10 cellular contexts compared by ENCODE assay signal in the genomic region with DNA sequence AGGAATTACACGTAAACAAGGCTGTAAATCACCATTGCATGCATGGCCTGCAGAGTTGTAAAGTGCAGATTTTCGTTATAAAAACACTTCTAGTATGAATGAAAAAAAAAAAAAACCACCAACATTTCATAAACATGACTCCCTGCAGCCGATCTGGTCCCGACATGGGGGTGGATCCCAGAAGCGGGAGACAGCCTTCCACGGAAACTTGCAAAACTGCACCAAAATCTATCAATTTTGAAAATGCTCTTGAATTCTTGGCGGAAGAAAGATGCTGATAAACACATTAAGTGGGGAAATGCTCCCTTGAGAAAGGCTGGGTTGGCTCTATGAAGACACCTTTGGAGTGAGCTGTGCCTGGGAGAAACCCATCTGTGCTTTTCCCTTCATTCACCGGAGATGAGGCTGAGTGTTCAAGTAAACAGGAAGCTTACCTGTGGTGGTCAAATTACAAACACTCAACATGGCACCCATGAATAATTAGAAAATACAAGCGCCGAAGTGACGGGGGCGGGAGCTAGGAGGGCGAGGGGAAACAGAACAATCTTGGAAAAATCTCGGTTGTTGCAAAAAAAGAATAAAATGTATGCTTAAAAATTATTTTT. TPM values are rescaled to one million over a fixed set of nuclear protein-coding genes. Genes with fewer than 3 reads are reported as not detected.
DNase-seq lines count a peak whose midpoint lies in the region; ATAC-seq, FAIRE-seq and TF ChIP-seq lines count a peak whose summit lies in the region.
"Had no signal": no experiment of that assay in that cellular context is flagged by ENCODE, and none has a peak within 500 bp of the region (broad histone marks: within the 10 kb centered on the region; RNA-seq: fewer than 3 reads in every experiment).

No MANE protein-coding gene starts in this region.

- H2BK120ac ChIP-seq in mesendoderm (ENCODE audit: low read depth, low read length), result no peak overlapping the region

- no CpG with 5 or more reads among the region's 14 CpGs for WGBS in mesendoderm (ENCODE audit: extremely low coverage, insufficient coverage, low lambda C conversion rate)
- WGBS in small intestine, 3 donors, result 59 to 66% (median 63%) methylated on average over 14 of the region's 14 CpGs

- DNase-seq in HFF-Myc (ENCODE audit: extremely low read depth, low read depth) (no peak), adipocyte (ENCODE audit: low read depth) (no peak), mesendoderm (peak; percentile 73), small intestine (no peak), C1 segment of cervical spinal cord (lab: John Stamatoyannopoulos, UW) (no peak)
- DNase-seq: GDM1 had no signal

- H3K9me3 ChIP-seq in BLaER1 treated with 17β-estradiol and CSF1 and Interleukin-3, amounts not matched to agents 10 nM and 100 nM (replicated peaks in 1 of 11), result peaks cover 0 to 11% (median 0%) of the 10 kb centered on the region in 11 experiments; a peak in 4 of 22 replicates
- no peaks in the 10 kb centered on the region for H3K9me3 ChIP-seq in adipocyte (ENCODE audit: control insufficient read depth, low read length)
- H3K9me3 ChIP-seq in small intestine (ENCODE audit: control insufficient read depth, low read depth), result no peaks in the 10 kb centered on the region

- H2BK15ac ChIP-seq in mesendoderm (replicated peaks; ENCODE audit: low read depth), result no peak overlapping the region

- no peak overlapping the region for H3K18ac ChIP-seq in mesendoderm (ENCODE audit: low read length)

- no peak for FAIRE-seq in small intestine (lab: Jason Lieb, UNC)

- peak overlapping the region in 6 of 10 experiments; percentile 30 to 61 (median 44); a peak in 8 of 20 replicates for H3K4me3 ChIP-seq in BLaER1 treated with 17β-estradiol and CSF1 and Interleukin-3, amounts not matched to agents 10 nM and 100 nM
- peak overlapping the region; percentile 31; the same call in 1 of the 2 replicates for H3K4me3 ChIP-seq in HFF-Myc (replicated peaks; ENCODE audit: low read depth, low read length)
- peak overlapping the region; percentile 51 for H3K4me3 ChIP-seq in adipocyte (ENCODE audit: low read length)
- peak overlapping the region; percentile 23 for H3K4me3 ChIP-seq in mesendoderm (ENCODE audit: low read length)
- H3K4me3 ChIP-seq in small intestine (ENCODE audit: low read depth in 1 of 2, low read length in 2 of 2), result no peak overlapping the region

- H3K4ac ChIP-seq in mesendoderm (ENCODE audit: low read depth, low read length), result no peak overlapping the region

- H4K8ac ChIP-seq in mesendoderm (ENCODE audit: low read depth, low read length), result no peak overlapping the region

- H3K79me1 ChIP-seq in mesendoderm (ENCODE audit: low read length), result no peaks in the 10 kb centered on the region

- peaks cover 47 to 71% (median 58%) of the 10 kb centered on the region in 11 experiments for H3K27me3 ChIP-seq in BLaER1 treated with 17β-estradiol and CSF1 and Interleukin-3, amounts not matched to agents 10 nM and 100 nM
- H3K27me3 ChIP-seq in adipocyte (replicated peaks; ENCODE audit: control insufficient read depth, insufficient read depth, low read length), result peaks cover 31% of the 10 kb centered on the region
- peaks cover 1% of the 10 kb centered on the region for H3K27me3 ChIP-seq in mesendoderm (ENCODE audit: insufficient read depth, low read length, poor library complexity)
- peaks cover 3 to 27% of the 10 kb centered on the region in 2 donors for H3K27me3 ChIP-seq in small intestine (ENCODE audit: control insufficient read depth in 2 of 2, insufficient read depth in 2 of 2, low read length in 2 of 2)

- H3K36me3 ChIP-seq in BLaER1 treated with 17β-estradiol and CSF1 and Interleukin-3, amounts not matched to agents 10 nM and 100 nM, result peaks cover 0 to 7% (median 0%) of the 10 kb centered on the region in 11 experiments; a peak in 2 of 22 replicates
- peaks cover 6% of the 10 kb centered on the region for H3K36me3 ChIP-seq in adipocyte (ENCODE audit: control insufficient read depth, insufficient read depth, low read length, severe bottlenecking)
- no peaks in the 10 kb centered on the region for H3K36me3 ChIP-seq in mesendoderm (ENCODE audit: control insufficient read depth, insufficient read depth, low read length)
- no peaks in the 10 kb centered on the region for H3K36me3 ChIP-seq in small intestine (ENCODE audit: control insufficient read depth in 2 of 2, insufficient read depth in 2 of 2, low read length in 2 of 2)

- H3K4me1 ChIP-seq in BLaER1 treated with 17β-estradiol and CSF1 and Interleukin-3, amounts not matched to agents 10 nM and 100 nM, result peaks cover 0 to 11% (median 4%) of the 10 kb centered on the region in 10 experiments; a peak in 11 of 20 replicates
- H3K4me1 ChIP-seq in adipocyte (ENCODE audit: control insufficient read depth, insufficient read depth, low read length) (peaks cover 4% of the 10 kb centered on the region), mesendoderm (ENCODE audit: control insufficient read depth, low read depth, low read length) (no peaks in the 10 kb centered on the region), small intestine (ENCODE audit: control insufficient read depth in 2 of 2, insufficient read depth in 1 of 2, low read depth in 1 of 2, low read length in 1 of 2) (no peaks in the 10 kb centered on the region)

- H4K5ac ChIP-seq in mesendoderm (ENCODE audit: low read length), result no peak overlapping the region

- peaks cover 0 to 12% (median 0%) of the 10 kb centered on the region in 11 experiments; a peak in 3 of 22 replicates for H4K20me1 ChIP-seq in BLaER1 treated with 17β-estradiol and CSF1 and Interleukin-3, amounts not matched to agents 10 nM and 100 nM

- no peaks in the 10 kb centered on the region for H3K79me2 ChIP-seq in mesendoderm (ENCODE audit: control insufficient read depth, insufficient read depth, low read length)

- no peak overlapping the region for H3K23ac ChIP-seq in mesendoderm (ENCODE audit: low read length)

- no peak overlapping the region for H2AK5ac ChIP-seq in mesendoderm (ENCODE audit: low read length)

- H3K4me2 ChIP-seq in BLaER1 treated with 17β-estradiol and CSF1 and Interleukin-3, amounts not matched to agents 10 nM and 100 nM, result peak overlapping the region; percentile 60 to 90 (median 72); a peak in 18 of 22 replicates
- peak overlapping the region; percentile 72 for H3K4me2 ChIP-seq in mesendoderm (ENCODE audit: low read length)
- H3K4me2 ChIP-seq: KMS-11 had no signal

- H3K56ac ChIP-seq in mesendoderm (ENCODE audit: low read length), result peak overlapping the region; percentile 79

- TF ChIP-seq CTCF in HFF-Myc (IDR thresholded peaks at IDR 0.05; ENCODE audit: low read depth, low read length, missing control alignments), result no peak

- H3K9ac ChIP-seq in BLaER1 treated with 17β-estradiol and CSF1 and Interleukin-3, amounts not matched to agents 10 nM and 100 nM, result 0 out of 22 replicates have a peak overlapping the region, but pooled peaks of 1 of the 11 experiments have one; percentile 1
- H3K9ac ChIP-seq in adipocyte (ENCODE audit: low read length) (peak overlapping the region; percentile 11), mesendoderm (ENCODE audit: low read length) (peak overlapping the region; percentile 73)
- H3K9ac ChIP-seq: KMS-11 had no signal

- ATAC-seq in HG02623 (IDR thresholded peaks at IDR 0.05; ENCODE audit: unreplicated experiment) (no peak), HG03521 (IDR thresholded peaks at IDR 0.05; ENCODE audit: unreplicated experiment) (no peak)

- no peak overlapping the region for H3K27ac ChIP-seq in BLaER1 treated with 17β-estradiol and CSF1 and Interleukin-3, amounts not matched to agents 10 nM and 100 nM
- H3K27ac ChIP-seq in mesendoderm (ENCODE audit: low read depth, low read length), result no peak overlapping the region
- no peak overlapping the region for H3K27ac ChIP-seq in small intestine (ENCODE audit: low read depth in 1 of 2, low read length in 1 of 2)
- H3K27ac ChIP-seq: KMS-11 had no signal

- H2BK5ac ChIP-seq in mesendoderm (ENCODE audit: low read length), result no peak overlapping the region

RNA-seq across cellular contexts. Expression of a gene that starts 0.8 kb away (rescaled TPM):
- not detected for polyA plus RNA-seq in mesendoderm (2013, experiment 1 of 2)
- polyA plus RNA-seq in mesendoderm (2013, experiment 2 of 2), result not detected
- not detected for polyA plus RNA-seq in small intestine

Comparison
In these comparisons a context has a peak if more than half of its experiments do, and no peak if none do; other contexts are left out.
1. H3K4me3 ChIP-seq: peak in BLaER1 treated with 17β-estradiol and CSF1 and Interleukin-3, amounts not matched to agents 10 nM and 100 nM (6 of 10), HFF-Myc (single experiment), adipocyte (single experiment) and mesendoderm (single experiment); none in small intestine (0 of 2).